8 cellular contexts compared by ENCODE assay signal in the genomic region with DNA sequence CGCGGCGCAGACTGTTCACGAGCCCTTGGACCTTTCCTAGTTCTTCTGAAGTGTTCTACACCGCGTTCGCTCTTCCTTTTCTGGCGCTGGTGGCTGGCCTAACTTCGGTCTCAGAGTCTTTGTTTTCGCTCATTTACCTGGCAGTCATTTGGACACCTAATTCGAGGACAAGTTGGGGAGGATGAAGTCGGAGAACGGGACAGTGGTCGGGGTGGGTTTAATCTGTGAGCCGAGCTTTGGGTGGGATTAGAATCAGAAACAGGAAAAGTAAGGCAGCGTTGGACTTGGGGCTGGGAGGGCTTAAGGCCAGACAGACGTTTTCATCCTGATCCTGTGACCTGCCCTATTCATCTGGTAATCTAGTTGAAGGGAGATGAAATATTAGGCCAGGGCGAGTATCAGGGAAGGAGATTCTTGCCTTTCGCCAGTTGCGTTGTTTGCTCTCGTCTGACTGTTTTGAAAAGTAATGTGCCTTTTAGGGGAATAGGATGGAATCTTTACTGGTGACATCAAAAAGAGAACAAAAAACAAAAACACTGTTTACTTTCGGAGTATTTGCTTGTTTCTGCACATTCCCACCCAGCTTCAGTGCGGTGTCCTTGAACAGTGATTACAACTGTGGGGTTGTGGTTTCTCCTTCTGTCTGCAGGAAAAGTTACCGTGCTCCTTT. TPM values are rescaled to one million over a fixed set of nuclear protein-coding genes. Genes with fewer than 3 reads are reported as not detected.
DNase-seq lines count a peak whose midpoint lies in the region; ATAC-seq and TF ChIP-seq lines count a peak whose summit lies in the region.

No MANE protein-coding gene starts in this region.

- H3K4me3 ChIP-seq in BJ (ENCODE audit: low read depth, low read length) (peak overlapping the region; percentile 86), GM23248 (peak overlapping the region; percentile 99), esophagus muscularis mucosa (peak overlapping the region; percentile 67 to 89 (median 88)), neural cell (ENCODE audit: low read length) (peak overlapping the region; percentile 84)

- peak; percentile 2 for TF ChIP-seq RAD21 in neural cell (conservative IDR thresholded peaks at IDR 0.05)

- H3K9me3 ChIP-seq in GM23248 (ENCODE audit: low read depth) (no peaks in the 10 kb centered on the region), esophagus muscularis mucosa (no peaks in the 10 kb centered on the region), neural cell (ENCODE audit: low read length) (no peaks in the 10 kb centered on the region)

- in situ Hi-C loops in GM23248 (cut with MboI) = no loop called here
- in situ Hi-C loops in GM13976 (cut with MboI; ENCODE audit: low sequenced_read_pairs, unreplicated experiment) = no loop called here

- no peak for TF ChIP-seq EP300 in esophagus muscularis mucosa (IDR thresholded peaks at IDR 0.05)
- TF ChIP-seq EP300 in neural cell (conservative IDR thresholded peaks at IDR 0.05; ENCODE audit: poor library complexity, severe bottlenecking) = no peak

- H3F3A ChIP-seq in GM23248 (ENCODE audit: insufficient read depth) (peaks cover 12% of the 10 kb centered on the region; the same call in 1 of the 2 replicates), neural cell (ENCODE audit: insufficient read depth, low read length, poor library complexity, severe bottlenecking) (peaks cover 5% of the 10 kb centered on the region)

- H3K79me2 ChIP-seq in GM23248 (ENCODE audit: insufficient read depth) = peaks cover 56% of the 10 kb centered on the region
- peaks cover 52% of the 10 kb centered on the region for H3K79me2 ChIP-seq in neural cell (replicated peaks; ENCODE audit: insufficient read depth, low read length)

- H3K4me1 ChIP-seq in GM23248 (ENCODE audit: insufficient read depth) = peaks cover 39% of the 10 kb centered on the region
- H3K4me1 ChIP-seq in esophagus muscularis mucosa = peaks cover 0 to 50% (median 44%) of the 10 kb centered on the region in 4 donors

- peak overlapping the region; percentile 88 for H3K9ac ChIP-seq in GM23248
- H3K9ac ChIP-seq in neural cell (ENCODE audit: low read length) = peak overlapping the region; percentile 91

- ATAC-seq in GM19463 (IDR thresholded peaks at IDR 0.05; ENCODE audit: unreplicated experiment) = no peak

- H3K27ac ChIP-seq in GM23248 (peak overlapping the region; percentile 84), esophagus muscularis mucosa (replicated peaks in 1 of 4) (peak overlapping the region; percentile 95 to 97 (median 96)), neural cell (ENCODE audit: low read length) (peak overlapping the region; percentile 96)

- POLR2A ChIA-PET in BJ (lab: Charles Lee) = no interaction called here

- TF ChIP-seq POLR2A in esophagus muscularis mucosa (IDR thresholded peaks at IDR 0.05; ENCODE audit: low read depth) = no peak

- TF ChIP-seq CTCF in BJ (IDR thresholded peaks at IDR 0.05; ENCODE audit: insufficient read depth, low read depth, low read length) (no peak), esophagus muscularis mucosa (IDR thresholded peaks at IDR 0.05) (no peak), neural cell (IDR thresholded peaks at IDR 0.05; ENCODE audit: poor library complexity, severe bottlenecking) (no peak), GM13976 (IDR thresholded peaks at IDR 0.05; ENCODE audit: borderline replicate concordance, control extremely low read depth, extremely low read depth, insufficient read depth, missing control alignments) (no peak)

- peak overlapping the region; percentile 99 for H2AFZ ChIP-seq in GM23248
- H2AFZ ChIP-seq in neural cell (ENCODE audit: low read depth, low read length) = peak overlapping the region; percentile 40

- H3K27me3 ChIP-seq in BJ (ENCODE audit: control insufficient read depth, insufficient read depth, low read length) (no peaks in the 10 kb centered on the region), GM23248 (replicated peaks; ENCODE audit: insufficient read depth) (no peaks in the 10 kb centered on the region), esophagus muscularis mucosa (no peaks in the 10 kb centered on the region), neural cell (ENCODE audit: insufficient read depth, low read depth, low read length) (no peaks in the 10 kb centered on the region)

- DNase-seq in BJ (ENCODE audit: low read depth) (no peak), GM23248 (peak; percentile 45), SK-N-DZ (ENCODE audit: low spot score) (peak; percentile 29), esophagus muscularis mucosa (ENCODE audit: extremely low spot score) (no peak), GM13976 (ENCODE audit: low spot score) (no peak), posterior vena cava (ENCODE audit: low spot score) (no peak)

- H3K4me2 ChIP-seq in GM23248 (ENCODE audit: unreplicated experiment) (peak overlapping the region; percentile 98), neural cell (ENCODE audit: low read length) (peak overlapping the region; percentile 86)

- intact Hi-C loops in esophagus muscularis mucosa (cut with DNase I) (no loop called here), posterior vena cava (cut with DNase I) (no loop called here)

- no peaks in the 10 kb centered on the region for H3K36me3 ChIP-seq in BJ (ENCODE audit: control insufficient read depth, insufficient read depth, low read length)
- H3K36me3 ChIP-seq in GM23248 (ENCODE audit: low read depth) = no peaks in the 10 kb centered on the region
- H3K36me3 ChIP-seq in esophagus muscularis mucosa = no peaks in the 10 kb centered on the region
- H3K36me3 ChIP-seq in neural cell (ENCODE audit: insufficient read depth, low read length) = no peaks in the 10 kb centered on the region

- CTCF ChIA-PET in BJ (lab: Yijun Ruan, JAX) = interaction anchor here (1.3 kb wide), 1 partner anchor 797 kb away, joined by 6 read pairs; no protein-coding TSS in a partner anchor

- no peaks in the 10 kb centered on the region for H3K9me2 ChIP-seq in GM23248 (ENCODE audit: insufficient read depth)
- H3K9me2 ChIP-seq in neural cell (ENCODE audit: insufficient read depth, low read length) = no peaks in the 10 kb centered on the region

- WGBS in GM23248 (ENCODE audit: low coverage in 1 of 2, low lambda C conversion rate in 2 of 2, missing lambda C conversion rate in 2 of 2), 2 experiments = 1% methylated on average over 22 to 24 of the region's 24 CpGs
- 1% methylated on average over 24 of the region's 24 CpGs for WGBS in esophagus muscularis mucosa

- no peaks in the 10 kb centered on the region for H4K20me1 ChIP-seq in GM23248 (ENCODE audit: insufficient read depth)
- H4K20me1 ChIP-seq in neural cell (ENCODE audit: insufficient read depth) = no peaks in the 10 kb centered on the region

TF ChIP-seq in neural cell, 6 proteins besides CTCF, POLR2A, EP300 and RAD21:
- TF ChIP-seq, protein P1, sequence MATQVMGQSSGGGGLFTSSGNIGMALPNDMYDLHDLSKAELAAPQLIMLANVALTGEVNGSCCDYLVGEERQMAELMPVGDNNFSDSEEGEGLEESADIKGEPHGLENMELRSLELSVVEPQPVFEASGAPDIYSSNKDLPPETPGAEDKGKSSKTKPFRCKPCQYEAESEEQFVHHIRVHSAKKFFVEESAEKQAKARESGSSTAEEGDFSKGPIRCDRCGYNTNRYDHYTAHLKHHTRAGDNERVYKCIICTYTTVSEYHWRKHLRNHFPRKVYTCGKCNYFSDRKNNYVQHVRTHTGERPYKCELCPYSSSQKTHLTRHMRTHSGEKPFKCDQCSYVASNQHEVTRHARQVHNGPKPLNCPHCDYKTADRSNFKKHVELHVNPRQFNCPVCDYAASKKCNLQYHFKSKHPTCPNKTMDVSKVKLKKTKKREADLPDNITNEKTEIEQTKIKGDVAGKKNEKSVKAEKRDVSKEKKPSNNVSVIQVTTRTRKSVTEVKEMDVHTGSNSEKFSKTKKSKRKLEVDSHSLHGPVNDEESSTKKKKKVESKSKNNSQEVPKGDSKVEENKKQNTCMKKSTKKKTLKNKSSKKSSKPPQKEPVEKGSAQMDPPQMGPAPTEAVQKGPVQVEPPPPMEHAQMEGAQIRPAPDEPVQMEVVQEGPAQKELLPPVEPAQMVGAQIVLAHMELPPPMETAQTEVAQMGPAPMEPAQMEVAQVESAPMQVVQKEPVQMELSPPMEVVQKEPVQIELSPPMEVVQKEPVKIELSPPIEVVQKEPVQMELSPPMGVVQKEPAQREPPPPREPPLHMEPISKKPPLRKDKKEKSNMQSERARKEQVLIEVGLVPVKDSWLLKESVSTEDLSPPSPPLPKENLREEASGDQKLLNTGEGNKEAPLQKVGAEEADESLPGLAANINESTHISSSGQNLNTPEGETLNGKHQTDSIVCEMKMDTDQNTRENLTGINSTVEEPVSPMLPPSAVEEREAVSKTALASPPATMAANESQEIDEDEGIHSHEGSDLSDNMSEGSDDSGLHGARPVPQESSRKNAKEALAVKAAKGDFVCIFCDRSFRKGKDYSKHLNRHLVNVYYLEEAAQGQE (IDR thresholded peaks at IDR 0.05; ENCODE audit: borderline replicate concordance) = no peak
- TF ChIP-seq MXI1 (conservative IDR thresholded peaks at IDR 0.05; ENCODE audit: poor library complexity, severe bottlenecking) (no peak), POLR2AphosphoS5 (IDR thresholded peaks at IDR 0.05) (peak; percentile 12), TAF1 (IDR thresholded peaks at IDR 0.05; ENCODE audit: low read depth) (no peak), EZH2 (IDR thresholded peaks at IDR 0.05; ENCODE audit: borderline replicate concordance, insufficient read depth, low read length, poor library complexity, severe bottlenecking) (no peak), SMC3 (conservative IDR thresholded peaks at IDR 0.05; ENCODE audit: poor library complexity) (peak; percentile 7)

RNA-seq across cellular contexts. Expression of gene DIPK2A, which starts 1.9 kb away (rescaled TPM):
- 11.6 and 12.6 TPM in 2 replicates for polyA plus RNA-seq in BJ (2011; rRNA removed)
- 7.5 and 10.1 TPM in 2 replicates for polyA minus RNA-seq in BJ (2011; rRNA and poly(A)+ RNA removed)
- 17.2 and 17.8 TPM in 2 replicates for total RNA-seq in GM23248 (2014; rRNA removed; shearing (Covaris generic))
- 10.5 and 12.3 TPM in 2 replicates for polyA plus RNA-seq in GM23248 (2016; fragmentation: Nextera tagmentation; extraction: Ambion mirVana)
- 16.7 TPM in 2 replicates for polyA plus RNA-seq in SK-N-DZ (2014; cell fraction: cytosol; rRNA removed)
- polyA plus RNA-seq in SK-N-DZ (2014; cell fraction: nucleus; rRNA removed) = 12.5 and 28.3 TPM in 2 replicates
- total RNA-seq in esophagus muscularis mucosa = 10 to 100 TPM; 38.8 to 68.6 (median 48.3) TPM
- polyA plus RNA-seq in neural cell = 9.5 and 9.7 TPM in 2 replicates
- polyA minus RNA-seq in neural cell = 44.5 and 46.7 TPM in 2 replicates
- total RNA-seq in posterior vena cava = 10 to 100 TPM; 20.3 to 20.8 TPM

Comparison
In these comparisons a context has a peak if more than half of its experiments do, and no peak if none do; other contexts are left out.
1. DNase-seq: peak in GM23248 (single experiment) and SK-N-DZ (single experiment); none in BJ (single experiment), esophagus muscularis mucosa (single experiment), GM13976 (single experiment) and posterior vena cava (single experiment).
2. Peak in every context shown above with its lines, with median percentiles within 50 percentile points of each other: H3K4me3 ChIP-seq and H3K27ac ChIP-seq.